ENCODE assay signal across 30 cellular contexts in the genomic region with DNA sequence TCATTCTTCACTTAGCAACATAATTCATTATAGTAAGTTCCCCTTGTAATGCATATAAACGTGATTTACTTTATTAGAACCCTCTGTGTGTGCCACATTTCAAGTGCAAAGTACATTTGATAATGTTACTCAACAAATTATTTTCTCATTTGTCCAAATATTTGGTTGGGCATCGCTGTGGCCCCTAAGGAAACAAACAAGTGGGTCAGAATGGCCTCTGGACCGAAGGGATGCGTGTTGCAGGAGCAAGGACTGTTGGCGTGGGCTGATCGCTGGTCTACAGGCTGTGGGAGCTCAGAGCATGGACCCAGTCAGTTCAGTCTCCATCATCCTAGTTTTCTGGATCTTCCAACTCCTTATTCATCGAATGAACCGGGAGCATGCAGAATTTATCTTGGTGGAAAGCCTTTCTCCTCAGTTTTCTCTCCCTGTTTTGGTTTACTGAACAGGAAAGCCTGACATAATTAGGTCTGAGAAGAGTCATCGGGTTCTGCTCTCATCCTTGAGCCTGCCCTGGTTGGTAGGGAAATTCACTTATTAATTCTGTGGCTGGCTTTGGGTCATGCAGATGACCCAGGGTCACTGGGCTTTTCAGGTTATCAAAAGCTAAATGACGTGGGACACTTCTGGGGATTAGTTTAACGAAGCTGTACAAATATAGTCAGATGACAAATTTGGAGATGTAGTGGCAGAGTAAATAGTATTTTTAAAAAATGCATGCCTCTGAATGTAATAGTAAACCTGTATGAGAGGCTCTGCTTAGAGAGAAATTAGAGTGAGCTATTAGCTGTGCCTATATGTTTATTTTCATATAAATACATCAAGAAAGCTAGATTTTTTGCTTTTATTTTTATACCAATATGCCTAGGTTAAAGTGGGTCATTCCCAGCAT.
"Had no signal": no experiment of that assay in that cellular context is flagged by ENCODE, and none has a peak within 500 bp of the region (broad histone marks: within the 10 kb centered on the region; RNA-seq: fewer than 3 reads in every experiment).

No MANE protein-coding gene starts in this region.

- H2AFZ ChIP-seq: parathyroid adenoma had no signal

- H3K9ac ChIP-seq: parathyroid adenoma had no signal

- H3K27me3 ChIP-seq: brain microvascular endothelial cell, dorsolateral prefrontal cortex, gastrocnemius medialis, stomach, tibial artery, upper lobe of right lung had no signal

- H3K27ac Mint-ChIP-seq: activated CD4-positive, alpha-beta memory T cell treated with anti-CD3 and anti-CD28 coated beads for 36 hours; activated CD4-positive, alpha-beta T cell treated with anti-CD3 and anti-CD28 coated beads, Interleukin-2, amount 10 ng/mL, durations not matched to agents 24 days and 14 days; immature natural killer cell; mesothelial cell of epicardium; stimulated activated memory B cell treated with anti-CD40 and anti-IgM and Interleukin-4, amounts not matched to agents 10 μg/mL and 1 μg/mL and 100 μg/mL, for 72 hours had no signal

- H3K9me3 Mint-ChIP-seq: activated CD4-positive, alpha-beta memory T cell treated with anti-CD3 and anti-CD28 coated beads for 36 hours; activated CD4-positive, alpha-beta T cell treated with anti-CD3 and anti-CD28 coated beads, Interleukin-2, amount 10 ng/mL, durations not matched to agents 24 days and 14 days; immature natural killer cell; mesothelial cell of epicardium; naive B cell; stimulated activated memory B cell treated with anti-CD40 and anti-IgM and Interleukin-4, amounts not matched to agents 10 μg/mL and 1 μg/mL and 100 μg/mL, for 72 hours had no signal

- H3K27me3 Mint-ChIP-seq: activated CD4-positive, alpha-beta memory T cell treated with anti-CD3 and anti-CD28 coated beads for 36 hours; activated CD4-positive, alpha-beta T cell treated with anti-CD3 and anti-CD28 coated beads, Interleukin-2, amount 10 ng/mL, durations not matched to agents 24 days and 14 days; naive B cell; stimulated activated memory B cell treated with anti-CD40 and anti-IgM and Interleukin-4, amounts not matched to agents 10 μg/mL and 1 μg/mL and 100 μg/mL, for 72 hours had no signal

- ATAC-seq: gastrocnemius medialis; left ventricle myocardium superior; psoas muscle; stimulated activated memory B cell treated with anti-CD40 and anti-IgM and Interleukin-4, amounts not matched to agents 10 μg/mL and 1 μg/mL and 100 μg/mL, for 72 hours; upper lobe of right lung had no signal

- H3K4me3 ChIP-seq: coronary artery, dorsolateral prefrontal cortex, gastrocnemius medialis, psoas muscle, smooth muscle cell, stomach, tibial artery, upper lobe of right lung had no signal

- H3K9me3 ChIP-seq: gastrocnemius medialis, psoas muscle, stomach, tibial artery, upper lobe of right lung had no signal

- H3K36me3 ChIP-seq: gastrocnemius medialis had no signal

- DNase-seq: activated CD4-positive, alpha-beta memory T cell treated with anti-CD3 and anti-CD28 coated beads for 36 hours; activated CD4-positive, alpha-beta T cell treated with anti-CD3 and anti-CD28 coated beads, Interleukin-2, amount 10 ng/mL, durations not matched to agents 24 days and 14 days; activated CD4-positive, CD25-positive, alpha-beta regulatory T cell treated with anti-CD3 and anti-CD28 coated beads, Interleukin-2, amount 50 U/mL, for 72 hours; activated CD8-positive, alpha-beta memory T cell treated with anti-CD3 and anti-CD28 coated beads, Interleukin-2, amount 50 U/mL, for 4 hours; activated gamma-delta T cell treated with Interleukin-2 at 50 U/mL for 16 hours; activated naive CD4-positive, alpha-beta T cell treated with anti-CD3 and anti-CD28 coated beads, Interleukin-2, amount 50 U/mL, for 16 hours; activated T-cell treated with anti-CD3 and anti-CD28 coated beads, Interleukin-2, amount 50 U/mL, for 1 hour; amniotic stem cell; brain microvascular endothelial cell; dorsolateral prefrontal cortex; effector memory CD4-positive, alpha-beta T cell; gastrocnemius medialis; hippocampal formation; immature natural killer cell; left ventricle myocardium superior; naive B cell; nucleus accumbens; psoas muscle; stimulated activated CD4-positive, alpha-beta T cell treated with anti-CD3 and anti-CD28 coated beads, Interleukin-1b, Interleukin-23, amount 100 ng/mL, for 48 hours; stimulated activated CD4-positive, alpha-beta T cell treated with anti-CD3 and anti-CD28 coated beads, Interleukin-4, amount 100 ng/mL, for 4 hours; stimulated activated CD8-positive, alpha-beta memory T cell treated with anti-CD3 and anti-CD28 coated beads, Interleukin-4, amount 100 ng/mL, for 48 hours; stomach; T-helper 2 cell; tibial artery; upper lobe of right lung had no signal

- H3K4me1 ChIP-seq: parathyroid adenoma, psoas muscle, stomach, tibial artery, upper lobe of right lung had no signal

- H3K4me2 ChIP-seq: smooth muscle cell had no signal

- H3K79me2 ChIP-seq: parathyroid adenoma had no signal

- H3K36me3 Mint-ChIP-seq: naive B cell had no signal

- H3K27ac ChIP-seq: brain microvascular endothelial cell, coronary artery, gastrocnemius medialis, parathyroid adenoma, psoas muscle, stomach, tibial artery, upper lobe of right lung had no signal

- H3K4me3 Mint-ChIP-seq: activated CD4-positive, alpha-beta memory T cell treated with anti-CD3 and anti-CD28 coated beads for 36 hours; activated CD4-positive, alpha-beta T cell treated with anti-CD3 and anti-CD28 coated beads, Interleukin-2, amount 10 ng/mL, durations not matched to agents 24 days and 14 days; immature natural killer cell; mesothelial cell of epicardium; naive B cell; stimulated activated memory B cell treated with anti-CD40 and anti-IgM and Interleukin-4, amounts not matched to agents 10 μg/mL and 1 μg/mL and 100 μg/mL, for 72 hours had no signal
